ENCODE assay signal across 26 cellular contexts in the genomic region with DNA sequence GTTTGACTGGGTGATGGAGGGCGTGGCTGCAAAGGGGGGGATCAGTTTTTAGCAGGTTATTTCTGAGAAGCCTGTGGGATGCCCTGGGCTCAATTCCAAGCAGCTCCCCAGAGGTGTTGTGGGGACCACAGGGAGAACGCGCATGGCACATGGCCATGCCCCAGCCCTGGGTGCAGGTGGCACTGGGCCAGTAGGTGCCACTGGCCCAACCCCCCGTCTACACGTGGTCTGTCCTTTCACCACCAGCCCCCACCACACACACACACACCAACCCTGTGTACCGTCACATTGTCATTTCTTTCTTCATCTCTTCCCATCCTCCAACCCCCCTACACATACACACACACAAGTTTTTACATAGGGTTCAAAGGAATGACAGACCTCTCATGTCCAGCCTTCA.
"Had no signal": no experiment of that assay in that cellular context is flagged by ENCODE, and none has a peak within 500 bp of the region (broad histone marks: within the 10 kb centered on the region; RNA-seq: fewer than 3 reads in every experiment).

No MANE protein-coding gene starts in this region.

- H3K4me1 Mint-ChIP-seq: stimulated activated naive B cell treated with anti-CD40 and anti-IgM and Interleukin-4, amounts not matched to agents 10 μg/mL and 1 μg/mL and 100 μg/mL, for 72 hours had no signal

- FAIRE-seq: endometrium, frontal cortex, kidney had no signal

- H3K27ac Mint-ChIP-seq: effector memory CD8-positive, alpha-beta T cell; mesothelial cell of epicardium had no signal

- ATAC-seq: effector memory CD8-positive, alpha-beta T cell; left lung; mucosa of descending colon; naive thymus-derived CD4-positive, alpha-beta T cell; psoas muscle; right cardiac atrium; stimulated activated naive B cell treated with anti-CD40 and anti-IgM and Interleukin-4, amounts not matched to agents 10 μg/mL and 1 μg/mL and 100 μg/mL, for 72 hours had no signal

- H3K27me3 ChIP-seq: esophagus squamous epithelium, left lung, ovary, stomach, thyroid gland, vagina had no signal

- H3K27ac ChIP-seq: esophagus squamous epithelium, left lung, ovary, psoas muscle, skin epidermis, spleen, stomach, thyroid gland, vagina had no signal

- H3K36me3 Mint-ChIP-seq: mesothelial cell of epicardium; naive thymus-derived CD4-positive, alpha-beta T cell; stimulated activated naive B cell treated with anti-CD40 and anti-IgM and Interleukin-4, amounts not matched to agents 10 μg/mL and 1 μg/mL and 100 μg/mL, for 72 hours had no signal

- H3K4me3 ChIP-seq: esophagus squamous epithelium, left lung, mucosa of descending colon, ovary, psoas muscle, skin epidermis, spleen, stomach, thyroid gland, vagina had no signal

- H3K9me3 ChIP-seq: esophagus squamous epithelium, left lung, mucosa of descending colon, ovary, psoas muscle, spleen, stomach, thyroid gland, vagina had no signal

- H3K4me1 ChIP-seq: left lung had no signal

- H3K4me3 Mint-ChIP-seq: effector memory CD8-positive, alpha-beta T cell; mesothelial cell of epicardium; nephron; stimulated activated naive B cell treated with anti-CD40 and anti-IgM and Interleukin-4, amounts not matched to agents 10 μg/mL and 1 μg/mL and 100 μg/mL, for 72 hours had no signal

- H3K9me3 Mint-ChIP-seq: effector memory CD8-positive, alpha-beta T cell; mesothelial cell of epicardium; nephron; stimulated activated naive B cell treated with anti-CD40 and anti-IgM and Interleukin-4, amounts not matched to agents 10 μg/mL and 1 μg/mL and 100 μg/mL, for 72 hours had no signal

- DNase-seq: cortex of kidney; effector memory CD8-positive, alpha-beta T cell; erythroblast; esophagus squamous epithelium; kidney; left lung; mesenchymal stem cell; mucosa of descending colon; naive thymus-derived CD4-positive, alpha-beta T cell; nucleus accumbens; ovary; posterior cingulate gyrus; psoas muscle; right cardiac atrium; spleen; stimulated activated CD4-positive, alpha-beta T cell treated with anti-CD3 and anti-CD28 coated beads, Interleukin-4, amount 100 ng/mL, for 4 hours; stimulated activated naive B cell treated with anti-CD40 and anti-IgM and Interleukin-4, amounts not matched to agents 10 μg/mL and 1 μg/mL and 100 μg/mL, for 72 hours; stomach; thyroid gland; trophoblast cell had no signal

- H3K36me3 ChIP-seq: esophagus squamous epithelium, left lung, ovary, spleen, stomach, thyroid gland, vagina had no signal
